ENCODE assay signal across 1 cellular context in genomic region chr17:80116276-80116922, GRCh38.
A peak's percentile ranks its signal among the peaks of the same experiment; 100 is the strongest.
TF ChIP-seq lines count a peak whose summit lies in the region.

No MANE protein-coding gene starts in this region.

TF ChIP-seq in IMR-90, 13 proteins besides CTCF, POLR2A, EP300 and RAD21:
- TF ChIP-seq USF2 (IDR thresholded peaks at IDR 0.05; ENCODE audit: low read depth, low read length) (no peak), BHLHE40 (IDR thresholded peaks at IDR 0.05; ENCODE audit: low read depth, low read length) (peak; percentile 48; the same call in 1 of the 2 replicates)
